19 cellular contexts compared by ENCODE assay signal in the genomic region with DNA sequence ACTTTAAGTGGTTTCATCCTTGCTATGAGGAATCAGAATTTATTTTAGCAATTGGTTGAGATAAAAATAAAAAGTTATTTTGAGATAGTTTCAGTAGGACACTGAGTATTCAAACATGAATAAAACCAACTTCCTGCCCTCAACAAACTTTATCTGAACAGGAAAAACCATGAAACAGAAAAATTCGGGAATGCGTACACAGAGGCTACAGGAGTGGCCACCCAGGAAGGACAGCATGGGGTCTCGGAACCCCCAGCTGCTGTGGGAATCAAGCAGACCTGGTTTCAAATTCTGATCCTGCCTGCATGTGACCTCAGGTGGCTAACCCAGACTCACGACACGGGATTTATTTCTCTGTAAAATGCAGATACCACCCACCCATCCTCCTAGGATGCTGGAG. TPM values are rescaled to one million over a fixed set of nuclear protein-coding genes. Genes with fewer than 3 reads are reported as not detected.
A peak's percentile ranks its signal among the peaks of the same experiment; 100 is the strongest.
DNase-seq lines count a peak whose midpoint lies in the region; ATAC-seq and TF ChIP-seq lines count a peak whose summit lies in the region.
"Had no signal": no experiment of that assay in that cellular context is flagged by ENCODE, and none has a peak within 500 bp of the region (broad histone marks: within the 10 kb centered on the region; RNA-seq: fewer than 3 reads in every experiment).

No MANE protein-coding gene starts in this region.

- H3K36me3 Mint-ChIP-seq in Calu3 (ENCODE audit: insufficient read depth, unreplicated experiment) (peaks cover 11% of the 10 kb centered on the region), chondrocyte (ENCODE audit: low read depth) (peaks cover 2% of the 10 kb centered on the region)
- H3K36me3 Mint-ChIP-seq in stimulated activated memory B cell treated with anti-CD40 and anti-IgM and Interleukin-4, amounts not matched to agents 10 μg/mL and 1 μg/mL and 100 μg/mL, for 72 hours: peaks cover 7% of the 10 kb centered on the region

- H3K9ac ChIP-seq in MM.1S (ENCODE audit: low read length): no peak overlapping the region
- H3K9ac ChIP-seq: GM23248 had no signal

- H3K4me1 Mint-ChIP-seq in Calu3 (ENCODE audit: low read depth, unreplicated experiment) (peaks cover 22% of the 10 kb centered on the region), chondrocyte (ENCODE audit: low read depth) (peaks cover 43% of the 10 kb centered on the region)
- peaks cover 56% of the 10 kb centered on the region for H3K4me1 Mint-ChIP-seq in stimulated activated memory B cell treated with anti-CD40 and anti-IgM and Interleukin-4, amounts not matched to agents 10 μg/mL and 1 μg/mL and 100 μg/mL, for 72 hours

- no peaks in the 10 kb centered on the region for H3K27me3 Mint-ChIP-seq in Calu3 (ENCODE audit: unreplicated experiment)
- no peaks in the 10 kb centered on the region for H3K27me3 Mint-ChIP-seq in chondrocyte (ENCODE audit: low read depth)
- H3K27me3 Mint-ChIP-seq in stimulated activated memory B cell treated with anti-CD40 and anti-IgM and Interleukin-4, amounts not matched to agents 10 μg/mL and 1 μg/mL and 100 μg/mL, for 72 hours: no peaks in the 10 kb centered on the region

- 0 out of 2 replicates have a peak overlapping the region, but pooled peaks have one; percentile 11 for H2AFZ ChIP-seq in MM.1S (ENCODE audit: low read length)
- H2AFZ ChIP-seq: GM23248 had no signal

- H3K9me3 Mint-ChIP-seq in Calu3 (ENCODE audit: low read depth, unreplicated experiment) (peaks cover 2% of the 10 kb centered on the region), chondrocyte (ENCODE audit: low read depth) (peaks cover 6% of the 10 kb centered on the region)
- peaks cover 6% of the 10 kb centered on the region for H3K9me3 Mint-ChIP-seq in stimulated activated memory B cell treated with anti-CD40 and anti-IgM and Interleukin-4, amounts not matched to agents 10 μg/mL and 1 μg/mL and 100 μg/mL, for 72 hours

- CTCF ChIA-PET in Calu3 (lab: Charles Lee): interaction anchor here (0.9 kb wide), 1 partner anchor 24 kb away, joined by 3 read pairs; no protein-coding TSS in a partner anchor

- no peak for ATAC-seq in stimulated activated memory B cell treated with anti-CD40 and anti-IgM and Interleukin-4, amounts not matched to agents 10 μg/mL and 1 μg/mL and 100 μg/mL, for 72 hours
- no peak for ATAC-seq in HG02840 (IDR thresholded peaks at IDR 0.05; ENCODE audit: low FRiP score, unreplicated experiment)
- ATAC-seq: SK-N-SH treated with all-trans-retinoic acid at 6 μM for 48 hours had no signal

- intact Hi-C loops in Calu3 (cut with micrococcal nuclease; ENCODE audit: unreplicated experiment): no loop called here

- no peaks in the 10 kb centered on the region for H3K36me3 ChIP-seq in MM.1S (replicated peaks; ENCODE audit: insufficient read depth, low read length)
- H3K36me3 ChIP-seq: Peyer's patch had no signal

- H3K4me1 ChIP-seq in MM.1S (ENCODE audit: low read length): peaks cover 36% of the 10 kb centered on the region

- H4K20me1 ChIP-seq in MM.1S (ENCODE audit: insufficient read depth, low read length): no peaks in the 10 kb centered on the region

- no peak overlapping the region for H3K27ac ChIP-seq in MM.1S (ENCODE audit: low read length)
- H3K27ac ChIP-seq: GM23248, HL-60 had no signal

- no peaks in the 10 kb centered on the region for H3K27me3 ChIP-seq in MM.1S (replicated peaks; ENCODE audit: insufficient read depth, low read length)
- H3K27me3 ChIP-seq: Peyer's patch had no signal

- H3K27ac Mint-ChIP-seq in Calu3 (ENCODE audit: unreplicated experiment) (peak overlapping the region; percentile 87), chondrocyte (ENCODE audit: unreplicated experiment) (peak overlapping the region; percentile 7)
- H3K27ac Mint-ChIP-seq in stimulated activated memory B cell treated with anti-CD40 and anti-IgM and Interleukin-4, amounts not matched to agents 10 μg/mL and 1 μg/mL and 100 μg/mL, for 72 hours: peak overlapping the region; percentile 66

- peaks cover 31% of the 10 kb centered on the region for H3F3A ChIP-seq in MM.1S (ENCODE audit: insufficient read depth, low read length)

- no peaks in the 10 kb centered on the region for H3K9me3 ChIP-seq in MM.1S (replicated peaks; ENCODE audit: insufficient read depth, low read length)
- H3K9me3 ChIP-seq: Peyer's patch had no signal

- no peaks in the 10 kb centered on the region for H3K9me2 ChIP-seq in MM.1S (replicated peaks; ENCODE audit: insufficient read depth, low read length)

- H3K4me2 ChIP-seq in MM.1S (ENCODE audit: low read depth, low read length): peak overlapping the region; percentile 15; the same call in 1 of the 2 replicates

- H3K4me3 ChIP-seq in MM.1S (ENCODE audit: low read length): no peak overlapping the region
- H3K4me3 ChIP-seq: GM23248, Peyer's patch had no signal

- DNase-seq in Calu3 (no peak), MM.1S (no peak), chondrocyte (ENCODE audit: low spot score) (no peak), 8988T (no peak), glomerular visceral epithelial cell (ENCODE audit: extremely low spot score) (no peak)
- DNase-seq: C1 segment of cervical spinal cord, DMS153, GM23248, KG1, NCI-H1092 treated with DMSO at 0.1 percent for 48 hours, NCI-H1694, NCI-H69, Peyer's patch, SHP77 had no signal

- no peak overlapping the region for H3K4me3 Mint-ChIP-seq in Calu3 (ENCODE audit: low read depth, unreplicated experiment)
- H3K4me3 Mint-ChIP-seq in chondrocyte (ENCODE audit: unreplicated experiment): no peak overlapping the region
- H3K4me3 Mint-ChIP-seq in stimulated activated memory B cell treated with anti-CD40 and anti-IgM and Interleukin-4, amounts not matched to agents 10 μg/mL and 1 μg/mL and 100 μg/mL, for 72 hours: no peak overlapping the region

- BruUV-seq in Calu3 (replicated peaks; lab: Mats Ljungman, UMichigan): no TSS peak

- TF ChIP-seq CTCF in Calu3 (IDR thresholded peaks at IDR 0.05; ENCODE audit: unreplicated experiment): no peak
- no peak for TF ChIP-seq CTCF in MM.1S (IDR thresholded peaks at IDR 0.05; ENCODE audit: low read length)
- TF ChIP-seq CTCF in chondrocyte (IDR thresholded peaks at IDR 0.05): no peak

- H3K79me2 ChIP-seq in MM.1S (ENCODE audit: low read length): no peaks in the 10 kb centered on the region

RNA-seq across cellular contexts. Expression of gene GRID1, which starts 49.0 kb away (rescaled TPM):
- 0.10 TPM in 1 of 2 replicates, not detected in the other for total RNA-seq in Calu3 (2022)
- 0.60 to 2.2 TPM (median 0.62 TPM) in 3 replicates for total RNA-seq in chondrocyte
- total RNA-seq: GM23248, MCF 10A had no signal

Comparison
In these comparisons a context has a peak if more than half of its experiments do, and no peak if none do; other contexts are left out.
1. H3K27ac Mint-ChIP-seq: peak in every context shown above with its lines; median percentile 87 in Calu3; 66 in stimulated activated memory B cell treated with anti-CD40 and anti-IgM and Interleukin-4, amounts not matched to agents 10 μg/mL and 1 μg/mL and 100 μg/mL, for 72 hours; 7 in chondrocyte.